In genomic region chr17:76264425-76264754, GRCh38 we compare ENCODE assay signal across 8 cellular contexts. TPM values are rescaled to one million over a fixed set of nuclear protein-coding genes. Genes with fewer than 3 reads are reported as not detected.
DNase-seq lines count a peak whose midpoint lies in the region; ATAC-seq and TF ChIP-seq lines count a peak whose summit lies in the region.

No MANE protein-coding gene starts in this region.

- H3K36me3 Mint-ChIP-seq in activated T-cell treated with anti-CD3 and anti-CD28 coated beads, Interleukin-2, amount 50 U/mL, for 24 hours (ENCODE audit: low read depth): peaks cover 34% of the 10 kb centered on the region

- H3K27me3 ChIP-seq in gastroesophageal sphincter: no peaks in the 10 kb centered on the region
- H3K27me3 ChIP-seq in thoracic aorta (replicated peaks; ENCODE audit: insufficient read depth): no peaks in the 10 kb centered on the region

- H3K4me3 Mint-ChIP-seq in activated T-cell treated with anti-CD3 and anti-CD28 coated beads, Interleukin-2, amount 50 U/mL, for 24 hours: peak overlapping the region; percentile 76

- H3K9me3 ChIP-seq in SK-N-MC (ENCODE audit: low read depth, low read length): no peaks in the 10 kb centered on the region
- H3K9me3 ChIP-seq in gastroesophageal sphincter: no peaks in the 10 kb centered on the region
- no peaks in the 10 kb centered on the region for H3K9me3 ChIP-seq in thoracic aorta

- 20 to 25% methylated on average over 8 to 9 of the region's 9 CpGs for WGBS in gastroesophageal sphincter (ENCODE audit: low coverage in 1 of 2), 2 donors

- TF ChIP-seq POLR2A in gastroesophageal sphincter (IDR thresholded peaks at IDR 0.05): no peak

- no peaks in the 10 kb centered on the region for H3K9me3 Mint-ChIP-seq in activated T-cell treated with anti-CD3 and anti-CD28 coated beads, Interleukin-2, amount 50 U/mL, for 24 hours

- peak overlapping the region; percentile 21 for H3K9ac ChIP-seq in SK-N-MC (ENCODE audit: insufficient read length)

- no peak for DNase-seq in activated T-cell treated with anti-CD3 and anti-CD28 coated beads, Interleukin-2, amount 50 U/mL, for 24 hours
- no peak for DNase-seq in activated T-cell treated with anti-CD3 and anti-CD28 coated beads for 4 hours
- DNase-seq in SK-N-MC (ENCODE audit: low read depth, low spot score): no peak
- no peak for DNase-seq in thoracic aorta (ENCODE audit: low spot score)
- DNase-seq in dermis blood vessel endothelial cell: no peak
- no peak for DNase-seq in stimulated activated CD4-positive, alpha-beta T cell treated with anti-CD3 and anti-CD28 coated beads, Interleukin-2, amount 100 ng/mL, for 24 hours

- no peaks in the 10 kb centered on the region for H3K36me3 ChIP-seq in SK-N-MC (ENCODE audit: insufficient read depth, low read length)
- peaks cover 0 to 5% of the 10 kb centered on the region in 2 donors for H3K36me3 ChIP-seq in gastroesophageal sphincter
- H3K36me3 ChIP-seq in thoracic aorta: no peaks in the 10 kb centered on the region

- ATAC-seq in gastroesophageal sphincter: no peak
- ATAC-seq in thoracic aorta (ENCODE audit: insufficient number of reproducible peaks, low FRiP score, low read depth): no peak
- ATAC-seq in HG03097 (IDR thresholded peaks at IDR 0.05; ENCODE audit: low FRiP score, unreplicated experiment): no peak

- H3K4me1 ChIP-seq in gastroesophageal sphincter (peaks cover 0 to 60% (median 33%) of the 10 kb centered on the region in 3 donors), thoracic aorta (ENCODE audit: control insufficient read depth in 1 of 2, low read depth in 2 of 2) (peaks cover 30 to 46% of the 10 kb centered on the region in 2 donors)

- no peaks in the 10 kb centered on the region for H3K27me3 Mint-ChIP-seq in activated T-cell treated with anti-CD3 and anti-CD28 coated beads, Interleukin-2, amount 50 U/mL, for 24 hours

- peaks cover 56% of the 10 kb centered on the region for H3K4me1 Mint-ChIP-seq in activated T-cell treated with anti-CD3 and anti-CD28 coated beads, Interleukin-2, amount 50 U/mL, for 24 hours (ENCODE audit: low read depth)

- TF ChIP-seq CTCF in gastroesophageal sphincter (IDR thresholded peaks at IDR 0.05) (no peak), thoracic aorta (IDR thresholded peaks at IDR 0.05) (no peak)

- H3K27ac ChIP-seq in SK-N-MC (peak overlapping the region; percentile 79), gastroesophageal sphincter (peak overlapping the region; percentile 5 to 79 (median 72)), thoracic aorta (peak overlapping the region; percentile 83 to 92)

- peak overlapping the region; percentile 48 for H3K4me3 ChIP-seq in SK-N-MC
- H3K4me3 ChIP-seq in gastroesophageal sphincter: peak overlapping the region in 1 of 2 donors; percentile 14
- peak overlapping the region; percentile 66 for H3K4me3 ChIP-seq in thoracic aorta

- no peak for TF ChIP-seq EP300 in gastroesophageal sphincter (IDR thresholded peaks at IDR 0.05)

- peak overlapping the region; percentile 97 for H3K27ac Mint-ChIP-seq in activated T-cell treated with anti-CD3 and anti-CD28 coated beads, Interleukin-2, amount 50 U/mL, for 24 hours

RNA-seq across cellular contexts. Expression of gene UBALD2, which starts 0.8 kb away (rescaled TPM):
- 1 to 10 TPM; 6.1 to 8.8 (median 8.4) TPM for total RNA-seq in gastroesophageal sphincter
- total RNA-seq in thoracic aorta: 10 to 100 TPM in 1 of 2 donors, 1 to 10 TPM in 1; 9.9 to 14.9 TPM
- total RNA-seq in dermis blood vessel endothelial cell: 3.2 and 10.4 TPM in 2 replicates

RNA-seq across cellular contexts. Expression of gene RNF157, which starts 24.1 kb away (rescaled TPM):
- total RNA-seq in gastroesophageal sphincter: 1 to 10 TPM; 2.5 to 8.1 (median 3.3) TPM
- 1 to 10 TPM in 1 of 2 donors, under 1 TPM in 1; 0.41 to 1.9 TPM for total RNA-seq in thoracic aorta
- total RNA-seq in dermis blood vessel endothelial cell: 0.34 and 0.74 TPM in 2 replicates

RNA-seq across cellular contexts. Expression of gene QRICH2, which starts 43.7 kb away (rescaled TPM):
- total RNA-seq in gastroesophageal sphincter (1 to 10 TPM; 1.7 to 2.7 (median 2.0) TPM), thoracic aorta (1 to 10 TPM; 6.1 to 6.9 TPM), dermis blood vessel endothelial cell (8.5 and 13.8 TPM in 2 replicates)
